8 cellular contexts compared by ENCODE assay signal in genomic region chr3:194003128-194004057, GRCh38.
DNase-seq lines count a peak whose midpoint lies in the region; ATAC-seq, FAIRE-seq and TF ChIP-seq lines count a peak whose summit lies in the region.

No MANE protein-coding gene starts in this region.

- TF ChIP-seq CTCF in fibroblast of the aortic adventitia (IDR thresholded peaks at IDR 0.05; ENCODE audit: insufficient read depth, low read length) (no peak), thyroid gland (IDR thresholded peaks at IDR 0.05) (no peak)

- peak; percentile 69 for FAIRE-seq in GM12891 (lab: Jason Lieb, UNC)

- DNase-seq in 8988T (peak; percentile 78), GM12891 (ENCODE audit: insufficient read length, low spot score) (peak; percentile 62), NCI-H2196 treated with DMSO at 0.1 percent for 48 hours (lab: John Stamatoyannopoulos, UW; ENCODE audit: unreplicated experiment) (peak; percentile 58), fibroblast of the aortic adventitia (ENCODE audit: low read depth) (peak; percentile 97), thyroid gland (peak; percentile 78 to 82)
- peak; percentile 36 for DNase-seq in activated CD4-positive, alpha-beta memory T cell treated with anti-CD3 and anti-CD28 coated beads, Interleukin-2, amount 10 ng/mL, durations not matched to agents 7 days and 5 days
- peak in 4 of 9 donors; percentile 5 to 32 (median 14) for DNase-seq in naive thymus-derived CD4-positive, alpha-beta T cell

- no peak overlapping the region for H3K27ac ChIP-seq in naive thymus-derived CD4-positive, alpha-beta T cell (ENCODE audit: low read depth, low read length)
- peak overlapping the region; percentile 54 to 90 (median 84) for H3K27ac ChIP-seq in thyroid gland

- no peaks in the 10 kb centered on the region for H3K27me3 ChIP-seq in naive thymus-derived CD4-positive, alpha-beta T cell (ENCODE audit: control insufficient read depth in 2 of 2, insufficient read depth in 2 of 2, low read length in 2 of 2)
- no peaks in the 10 kb centered on the region for H3K27me3 ChIP-seq in thyroid gland

- peak overlapping the region; percentile 19 for H3K4me3 Mint-ChIP-seq in activated CD4-positive, alpha-beta memory T cell treated with anti-CD3 and anti-CD28 coated beads, Interleukin-2, amount 10 ng/mL, durations not matched to agents 7 days and 5 days
- peak overlapping the region; percentile 33 to 76 (median 60) for H3K4me3 Mint-ChIP-seq in naive thymus-derived CD4-positive, alpha-beta T cell

- no peaks in the 10 kb centered on the region for H3K36me3 Mint-ChIP-seq in activated CD4-positive, alpha-beta memory T cell treated with anti-CD3 and anti-CD28 coated beads, Interleukin-2, amount 10 ng/mL, durations not matched to agents 7 days and 5 days (ENCODE audit: low read depth)
- H3K36me3 Mint-ChIP-seq in naive thymus-derived CD4-positive, alpha-beta T cell: peaks cover 0 to 4% (median 0%) of the 10 kb centered on the region in 5 donors

- POLR2A ChIA-PET in activated CD4-positive, alpha-beta memory T cell treated with anti-CD3 and anti-CD28 coated beads, Interleukin-2, amount 10 ng/mL, durations not matched to agents 7 days and 5 days (lab: Charles Lee): interaction anchor here (1.6 kb wide), 1 partner anchor 304 kb away, joined by 5 read pairs; no protein-coding TSS in a partner anchor
- POLR2A ChIA-PET in naive thymus-derived CD4-positive, alpha-beta T cell (lab: Charles Lee): no interaction called here

- intact Hi-C loops in naive thymus-derived CD4-positive, alpha-beta T cell (cut with micrococcal nuclease): loop anchor here in 1 of 2 donors (5.0 kb wide), 1 partner anchor 99 kb away; no protein-coding TSS in a partner anchor
- intact Hi-C loops in thyroid gland (cut with DNase I): no loop called here

- WGBS in thyroid gland, 2 donors: 10 to 16% methylated on average over 32 to 46 of the region's 57 CpGs

- H3K4me1 ChIP-seq in naive thymus-derived CD4-positive, alpha-beta T cell (ENCODE audit: control insufficient read depth in 2 of 2, insufficient read depth in 2 of 2, low read length in 2 of 2): no peaks in the 10 kb centered on the region
- peaks cover 12 to 34% of the 10 kb centered on the region in 2 donors for H3K4me1 ChIP-seq in thyroid gland

- no peaks in the 10 kb centered on the region for H3K9me3 Mint-ChIP-seq in activated CD4-positive, alpha-beta memory T cell treated with anti-CD3 and anti-CD28 coated beads, Interleukin-2, amount 10 ng/mL, durations not matched to agents 7 days and 5 days
- no peaks in the 10 kb centered on the region for H3K9me3 Mint-ChIP-seq in naive thymus-derived CD4-positive, alpha-beta T cell

- CTCF ChIA-PET in activated CD4-positive, alpha-beta memory T cell treated with anti-CD3 and anti-CD28 coated beads, Interleukin-2, amount 10 ng/mL, durations not matched to agents 7 days and 5 days (lab: Charles Lee): interaction anchor here (1.0 to 1.1 kb wide), 2 partner anchors 34 to 312 kb away, joined by 3 read pairs; no protein-coding TSS in a partner anchor
- CTCF ChIA-PET in naive thymus-derived CD4-positive, alpha-beta T cell (lab: Charles Lee): no interaction called here

- peak; percentile 58 for ATAC-seq in HG02840 (IDR thresholded peaks at IDR 0.05; ENCODE audit: low FRiP score, unreplicated experiment)
- ATAC-seq in naive thymus-derived CD4-positive, alpha-beta T cell: peak; percentile 86

- TF ChIP-seq POLR2A in GM12891 (IDR thresholded peaks at IDR 0.05; ENCODE audit: low read depth, low read length): no peak
- TF ChIP-seq POLR2A in thyroid gland (IDR thresholded peaks at IDR 0.05): peak in 1 of 2 donors; percentile 29

- H3K27me3 Mint-ChIP-seq in activated CD4-positive, alpha-beta memory T cell treated with anti-CD3 and anti-CD28 coated beads, Interleukin-2, amount 10 ng/mL, durations not matched to agents 7 days and 5 days: peaks cover 58% of the 10 kb centered on the region
- H3K27me3 Mint-ChIP-seq in naive thymus-derived CD4-positive, alpha-beta T cell: peaks cover 19 to 63% (median 30%) of the 10 kb centered on the region in 5 donors

- no peak overlapping the region for H3K27ac Mint-ChIP-seq in activated CD4-positive, alpha-beta memory T cell treated with anti-CD3 and anti-CD28 coated beads, Interleukin-2, amount 10 ng/mL, durations not matched to agents 7 days and 5 days
- no peak overlapping the region for H3K27ac Mint-ChIP-seq in naive thymus-derived CD4-positive, alpha-beta T cell

- no peaks in the 10 kb centered on the region for H3K36me3 ChIP-seq in naive thymus-derived CD4-positive, alpha-beta T cell (ENCODE audit: control insufficient read depth in 2 of 3, insufficient read depth in 3 of 3, low read length in 3 of 3)
- H3K36me3 ChIP-seq in thyroid gland: no peaks in the 10 kb centered on the region

- no peaks in the 10 kb centered on the region for H3K9me3 ChIP-seq in naive thymus-derived CD4-positive, alpha-beta T cell (ENCODE audit: control insufficient read depth in 2 of 3, low read length in 3 of 3)
- H3K9me3 ChIP-seq in thyroid gland: no peaks in the 10 kb centered on the region

- H3K4me1 Mint-ChIP-seq in activated CD4-positive, alpha-beta memory T cell treated with anti-CD3 and anti-CD28 coated beads, Interleukin-2, amount 10 ng/mL, durations not matched to agents 7 days and 5 days: peaks cover 15% of the 10 kb centered on the region
- peaks cover 0 to 16% (median 10%) of the 10 kb centered on the region in 7 donors for H3K4me1 Mint-ChIP-seq in naive thymus-derived CD4-positive, alpha-beta T cell

- peak overlapping the region; percentile 41 for H3K4me3 ChIP-seq in fibroblast of the aortic adventitia (ENCODE audit: low read depth, low read length)
- no peak overlapping the region for H3K4me3 ChIP-seq in naive thymus-derived CD4-positive, alpha-beta T cell (ENCODE audit: low read length)
- peak overlapping the region in 1 of 3 donors; percentile 29 for H3K4me3 ChIP-seq in thyroid gland (replicated peaks in 1 of 3)

TF ChIP-seq in GM12891, 5 proteins besides CTCF, POLR2A, EP300 and RAD21:
- TF ChIP-seq PAX5 (IDR thresholded peaks at IDR 0.05; ENCODE audit: insufficient read depth, low read length, severe bottlenecking) (no peak), POLR2AphosphoS5 (IDR thresholded peaks at IDR 0.05; ENCODE audit: low read depth, low read length) (no peak), SPI1 (IDR thresholded peaks at IDR 0.05; ENCODE audit: low read depth, low read length) (no peak), POU2F2 (IDR thresholded peaks at IDR 0.05; ENCODE audit: low read depth, low read length) (no peak), TAF1 (IDR thresholded peaks at IDR 0.05; ENCODE audit: low read depth, low read length) (no peak)
TF ChIP-seq in GM12891: peak in this region for 0.
